In genomic region chr11:88410636-88411035, GRCh38 we compare ENCODE assay signal across 27 cellular contexts.
"Had no signal": no experiment of that assay in that cellular context is flagged by ENCODE, and none has a peak within 500 bp of the region (broad histone marks: within the 10 kb centered on the region; RNA-seq: fewer than 3 reads in every experiment).

No MANE protein-coding gene starts in this region.

- H3K36me3 ChIP-seq: cardiac muscle cell, colonic mucosa, ovary, right lobe of liver, vagina had no signal

- H3K27me3 Mint-ChIP-seq: activated CD4-positive, alpha-beta memory T cell treated with anti-CD3 and anti-CD28 coated beads for 36 hours; activated CD4-positive, alpha-beta T cell treated with anti-CD3 and anti-CD28 coated beads, Interleukin-2, amount 10 ng/mL, durations not matched to agents 24 days and 14 days; activated naive CD4-positive, alpha-beta T cell treated with anti-CD3 and anti-CD28 coated beads, Interleukin-2, amount 50 U/mL, for 24 hours; activated naive CD8-positive, alpha-beta T cell treated with anti-CD3 and anti-CD28 coated beads, Interleukin-2, amount 50 U/mL, for 24 hours; activated T-cell treated with anti-CD3 and anti-CD28 coated beads, Interleukin-2, amount 50 U/mL, for 24 hours; progenitor cell of endocrine pancreas; stimulated activated naive CD8-positive, alpha-beta T cell treated with anti-CD3 and anti-CD28 coated beads, Interleukin-15, Interleukin-2, amounts not matched to agents 100 ng/mL and 50 ng/mL, for 24 hours; type B pancreatic cell had no signal

- H3K4me3 Mint-ChIP-seq: activated CD4-positive, alpha-beta memory T cell treated with anti-CD3 and anti-CD28 coated beads for 36 hours; activated CD4-positive, alpha-beta T cell treated with anti-CD3 and anti-CD28 coated beads, Interleukin-2, amount 10 ng/mL, durations not matched to agents 24 days and 14 days; activated naive CD4-positive, alpha-beta T cell treated with anti-CD3 and anti-CD28 coated beads, Interleukin-2, amount 50 U/mL, for 24 hours; activated naive CD8-positive, alpha-beta T cell treated with anti-CD3 and anti-CD28 coated beads, Interleukin-2, amount 50 U/mL, for 24 hours; activated T-cell treated with anti-CD3 and anti-CD28 coated beads, Interleukin-2, amount 50 U/mL, for 24 hours; mesothelial cell of epicardium; naive B cell; nephron progenitor cell; stimulated activated effector memory CD8-positive, alpha-beta T cell treated with anti-CD3 and anti-CD28 coated beads, Interleukin-12 subunit alpha, Interleukin-12 subunit beta, amount 100 ng/mL, for 72 hours; stimulated activated naive CD8-positive, alpha-beta T cell treated with anti-CD3 and anti-CD28 coated beads, Interleukin-15, Interleukin-2, amounts not matched to agents 100 ng/mL and 50 ng/mL, for 24 hours; type B pancreatic cell had no signal

- H3K4me3 ChIP-seq: cardiac muscle cell, colonic mucosa, dorsolateral prefrontal cortex, ovary, right lobe of liver, vagina had no signal

- H3K36me3 Mint-ChIP-seq: activated CD4-positive, alpha-beta memory T cell treated with anti-CD3 and anti-CD28 coated beads for 36 hours; mesothelial cell of epicardium; naive B cell; stimulated activated effector memory CD8-positive, alpha-beta T cell treated with anti-CD3 and anti-CD28 coated beads, Interleukin-12 subunit alpha, Interleukin-12 subunit beta, amount 100 ng/mL, for 72 hours; type B pancreatic cell had no signal

- H3K9me3 ChIP-seq: colonic mucosa, ovary, right lobe of liver, vagina had no signal

- ATAC-seq: activated naive CD8-positive, alpha-beta T cell treated with anti-CD3 and anti-CD28 coated beads, Interleukin-2, amount 50 U/mL, for 24 hours; left cardiac atrium; left ventricle myocardium superior; right lobe of liver had no signal

- H3K27me3 ChIP-seq: cardiac muscle cell, colonic mucosa, dorsolateral prefrontal cortex, ovary, right lobe of liver, vagina had no signal

- H3K27ac ChIP-seq: cardiac muscle cell, dorsolateral prefrontal cortex, ovary, right lobe of liver, vagina had no signal

- H3K27ac Mint-ChIP-seq: activated CD4-positive, alpha-beta memory T cell treated with anti-CD3 and anti-CD28 coated beads for 36 hours; activated CD4-positive, alpha-beta T cell treated with anti-CD3 and anti-CD28 coated beads, Interleukin-2, amount 10 ng/mL, durations not matched to agents 24 days and 14 days; activated naive CD4-positive, alpha-beta T cell treated with anti-CD3 and anti-CD28 coated beads, Interleukin-2, amount 50 U/mL, for 24 hours; activated naive CD8-positive, alpha-beta T cell treated with anti-CD3 and anti-CD28 coated beads, Interleukin-2, amount 50 U/mL, for 24 hours; activated T-cell treated with anti-CD3 and anti-CD28 coated beads, Interleukin-2, amount 50 U/mL, for 24 hours; mesothelial cell of epicardium; naive B cell; nephron progenitor cell; progenitor cell of endocrine pancreas; stimulated activated effector memory CD8-positive, alpha-beta T cell treated with anti-CD3 and anti-CD28 coated beads, Interleukin-12 subunit alpha, Interleukin-12 subunit beta, amount 100 ng/mL, for 72 hours; stimulated activated naive CD8-positive, alpha-beta T cell treated with anti-CD3 and anti-CD28 coated beads, Interleukin-15, Interleukin-2, amounts not matched to agents 100 ng/mL and 50 ng/mL, for 24 hours; type B pancreatic cell had no signal

- H3K9me3 Mint-ChIP-seq: activated CD4-positive, alpha-beta memory T cell treated with anti-CD3 and anti-CD28 coated beads for 36 hours; activated naive CD4-positive, alpha-beta T cell treated with anti-CD3 and anti-CD28 coated beads, Interleukin-2, amount 50 U/mL, for 24 hours; activated naive CD8-positive, alpha-beta T cell treated with anti-CD3 and anti-CD28 coated beads, Interleukin-2, amount 50 U/mL, for 24 hours; activated T-cell treated with anti-CD3 and anti-CD28 coated beads, Interleukin-2, amount 50 U/mL, for 24 hours; nephron progenitor cell; stimulated activated effector memory CD8-positive, alpha-beta T cell treated with anti-CD3 and anti-CD28 coated beads, Interleukin-12 subunit alpha, Interleukin-12 subunit beta, amount 100 ng/mL, for 72 hours; stimulated activated naive CD8-positive, alpha-beta T cell treated with anti-CD3 and anti-CD28 coated beads, Interleukin-15, Interleukin-2, amounts not matched to agents 100 ng/mL and 50 ng/mL, for 24 hours; type B pancreatic cell had no signal

- DNase-seq: activated CD4-positive, alpha-beta memory T cell treated with anti-CD3 and anti-CD28 coated beads for 36 hours; activated CD4-positive, alpha-beta T cell treated with anti-CD3 and anti-CD28 coated beads, Interleukin-2, amount 10 ng/mL, durations not matched to agents 24 days and 14 days; activated CD4-positive, CD25-positive, alpha-beta regulatory T cell treated with anti-CD3 and anti-CD28 coated beads, Interleukin-2, amount 50 U/mL, for 72 hours; activated CD8-positive, alpha-beta memory T cell treated with anti-CD3 and anti-CD28 coated beads, Interleukin-2, amount 50 U/mL, for 48 hours; activated naive CD8-positive, alpha-beta T cell treated with anti-CD3 and anti-CD28 coated beads, Interleukin-2, amount 50 U/mL, for 24 hours; activated T-cell treated with anti-CD3 and anti-CD28 coated beads, Interleukin-2, amount 50 U/mL, for 24 hours; cerebellar nuclear complex; colonic mucosa; dorsolateral prefrontal cortex; effector memory CD4-positive, alpha-beta T cell; left cardiac atrium; left ventricle myocardium superior; naive B cell; nephron progenitor cell; ovary; right lobe of liver; stimulated activated CD4-positive, alpha-beta T cell treated with anti-CD3 and anti-CD28 coated beads, Interleukin-12 subunit alpha, Interleukin-12 subunit beta, amount 100 ng/mL, for 4 hours; stimulated activated CD4-positive, alpha-beta T cell treated with anti-CD3 and anti-CD28 coated beads, Interleukin-4, amount 100 ng/mL, for 24 hours; T-helper 2 cell had no signal
